1 cellular context compared by ENCODE assay signal in the genomic region with DNA sequence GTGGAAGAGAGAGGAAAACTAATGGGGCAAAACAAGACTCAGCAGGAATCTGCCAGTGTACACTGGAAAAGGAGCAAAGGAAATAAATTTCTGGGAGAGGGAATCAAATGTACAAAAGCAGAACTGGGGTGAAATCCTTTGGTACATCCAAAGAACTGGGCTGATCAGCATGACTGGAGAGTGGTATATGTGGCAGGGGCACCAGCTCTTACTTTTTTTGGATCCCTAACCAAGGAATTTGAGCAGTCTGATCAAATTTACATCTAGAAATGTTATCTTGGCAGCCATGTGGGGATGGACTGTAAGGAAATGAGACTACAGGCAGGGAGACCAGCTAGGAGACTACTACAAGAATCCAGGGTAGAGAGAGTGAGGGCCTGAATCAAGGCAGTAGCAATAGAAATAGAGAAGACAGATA.
TF ChIP-seq lines count a peak whose summit lies in the region.

No MANE protein-coding gene starts in this region.

TF ChIP-seq in GM12878, 131 proteins besides CTCF, POLR2A, EP300 and RAD21:
- TF ChIP-seq ASH2L (IDR thresholded peaks at IDR 0.05; ENCODE audit: borderline replicate concordance, low read depth) (peak; percentile 6; the same call in 1 of the 2 replicates), MYC (IDR thresholded peaks at IDR 0.05; ENCODE audit: insufficient read depth, insufficient read length, insufficient replicate concordance, low read length, severe bottlenecking) (no peak)
